Comparison of ENCODE assay signal across 8 cellular contexts in genomic region chr11:35045219-35045819, GRCh38.
DNase-seq lines count a peak whose midpoint lies in the region; ATAC-seq, FAIRE-seq and TF ChIP-seq lines count a peak whose summit lies in the region.

No MANE protein-coding gene starts in this region.

- H3K27me3 ChIP-seq in K562 (ENCODE audit: control insufficient read depth in 2 of 2, insufficient read depth in 2 of 2, low read length in 2 of 2) (no peaks in the 10 kb centered on the region), thyroid gland (no peaks in the 10 kb centered on the region), neuronal stem cell (ENCODE audit: control insufficient read depth in 3 of 3, insufficient read depth in 3 of 3, low read depth in 1 of 3, low read length in 3 of 3) (no peaks in the 10 kb centered on the region), trophoblast cell (ENCODE audit: insufficient read depth, low read length) (no peaks in the 10 kb centered on the region)

- no peak overlapping the region for H3K4ac ChIP-seq in neuronal stem cell (ENCODE audit: low read length)
- H3K4ac ChIP-seq in trophoblast cell (ENCODE audit: low read depth, low read length): no peak overlapping the region

- no peak overlapping the region for H2BK15ac ChIP-seq in neuronal stem cell (ENCODE audit: low read length)

- TF ChIP-seq POLR2A in K562 (conservative IDR thresholded peaks at IDR 0.05) (no peak), thyroid gland (IDR thresholded peaks at IDR 0.05) (no peak)

- no peaks in the 10 kb centered on the region for H4K20me1 ChIP-seq in K562 (replicated peaks; ENCODE audit: control insufficient read depth, insufficient read depth, low read length)

- H3K36me3 Mint-ChIP-seq in T-helper 1 cell treated with Interleukin-12 subunit alpha and Interleukin-12 subunit beta and Interleukin-4 antibody, amounts not matched to agents 30 μg/mL and 1 μg/mL, for 36 hours (ENCODE audit: low read depth): peaks cover 5% of the 10 kb centered on the region
- peaks cover 5% of the 10 kb centered on the region for H3K36me3 Mint-ChIP-seq in nephron progenitor cell (ENCODE audit: low read depth)

- TF ChIP-seq RAD21 in K562 (CRISPR knock-in tag; conservative IDR thresholded peaks at IDR 0.05 in 1 of 2, IDR thresholded peaks at IDR 0.05 in 1 of 2): no peak

- H3K18ac ChIP-seq in neuronal stem cell (ENCODE audit: low read length): no peak overlapping the region
- no peak overlapping the region for H3K18ac ChIP-seq in trophoblast cell (ENCODE audit: low read length)

- no TSS peak for BruUV-seq in K562 (replicated peaks; lab: Mats Ljungman, UMichigan)

- no peak overlapping the region for H4K12ac ChIP-seq in trophoblast cell (ENCODE audit: low read depth, low read length)

- 32% methylated on average over 8 of the region's 8 CpGs for WGBS in K562 (ENCODE audit: insufficient coverage, low coverage, missing lambda C conversion rate)
- WGBS in thyroid gland, 2 donors: 75 to 80% methylated on average over 8 of the region's 8 CpGs
- no CpG with 5 or more reads among the region's 8 CpGs for WGBS in neuronal stem cell (ENCODE audit: extremely low coverage in 2 of 2, insufficient read length in 2 of 2, insufficient replicate concordance in 1 of 2), 2 donors
- no CpG with 5 or more reads among the region's 8 CpGs for WGBS in trophoblast cell (ENCODE audit: extremely low coverage, insufficient coverage, insufficient read length)

- no peak overlapping the region for H3K27ac ChIP-seq in K562 (ENCODE audit: extremely low read depth, low read depth, low read length)
- H3K27ac ChIP-seq in thyroid gland: no peak overlapping the region
- H3K27ac ChIP-seq in neuronal stem cell (replicated peaks; ENCODE audit: low read length): no peak overlapping the region
- no peak overlapping the region for H3K27ac ChIP-seq in trophoblast cell (ENCODE audit: low read depth, low read length)

- H3K14ac ChIP-seq in neuronal stem cell (ENCODE audit: low read length) (no peak overlapping the region), trophoblast cell (ENCODE audit: low read length) (no peak overlapping the region)

- no peak overlapping the region for H2BK5ac ChIP-seq in neuronal stem cell (ENCODE audit: low read length)
- H2BK5ac ChIP-seq in trophoblast cell (ENCODE audit: low read depth, low read length, poor library complexity): no peak overlapping the region

- H3K79me2 ChIP-seq in K562 (ENCODE audit: control insufficient read depth, insufficient read depth, low read length) (no peaks in the 10 kb centered on the region), trophoblast cell (ENCODE audit: control insufficient read depth, insufficient read depth, low read length, poor library complexity) (no peaks in the 10 kb centered on the region)

- in situ Hi-C loops in K562 (cut with MboI): no loop called here

- H3K79me1 ChIP-seq in neuronal stem cell (ENCODE audit: low read depth, low read length) (no peaks in the 10 kb centered on the region), trophoblast cell (ENCODE audit: low read length) (no peaks in the 10 kb centered on the region)

- no peak for DNase-seq in K562 (ENCODE audit: extremely low read depth in 1 of 4, low spot score in 3 of 4)
- peak; percentile 44 for DNase-seq in stimulated activated CD8-positive, alpha-beta memory T cell treated with anti-CD3 and anti-CD28 coated beads, Interleukin-15, amount 100 ng/mL, for 1 hour (ENCODE audit: low read depth)
- DNase-seq in thyroid gland: no peak
- DNase-seq in neuronal stem cell (ENCODE audit: low spot score): no peak
- DNase-seq in trophoblast cell: no peak
- no peak for DNase-seq in nephron progenitor cell

- no peak overlapping the region for H2AK5ac ChIP-seq in neuronal stem cell (ENCODE audit: low read depth, low read length)
- no peak overlapping the region for H2AK5ac ChIP-seq in trophoblast cell (ENCODE audit: low read length)

- H2BK12ac ChIP-seq in neuronal stem cell (ENCODE audit: low read length): no peak overlapping the region
- H2BK12ac ChIP-seq in trophoblast cell (ENCODE audit: low read length): no peak overlapping the region

- H3K4me3 ChIP-seq in K562 (no peak overlapping the region), thyroid gland (replicated peaks in 1 of 3) (no peak overlapping the region), neuronal stem cell (ENCODE audit: low read length in 2 of 2) (no peak overlapping the region), trophoblast cell (ENCODE audit: low read depth, low read length) (no peak overlapping the region)

- H3K27me3 Mint-ChIP-seq in T-helper 1 cell treated with Interleukin-12 subunit alpha and Interleukin-12 subunit beta and Interleukin-4 antibody, amounts not matched to agents 30 μg/mL and 1 μg/mL, for 36 hours (ENCODE audit: low read depth): peaks cover 3% of the 10 kb centered on the region
- peaks cover 12% of the 10 kb centered on the region for H3K27me3 Mint-ChIP-seq in nephron progenitor cell (ENCODE audit: low read depth, poor library complexity)

- intact Hi-C loops in K562 (cut with micrococcal nuclease): no loop called here
- intact Hi-C loops in thyroid gland (cut with DNase I): no loop called here

- peak; percentile 33 for ATAC-seq in HG02610 (IDR thresholded peaks at IDR 0.05; ENCODE audit: unreplicated experiment)
- no peak for ATAC-seq in K562

- H2AFZ ChIP-seq in K562 (ENCODE audit: low read depth, low read length): no peak overlapping the region
- H2AFZ ChIP-seq in neuronal stem cell (ENCODE audit: low read length): no peak overlapping the region
- H2AFZ ChIP-seq in trophoblast cell (ENCODE audit: insufficient read depth, low read length, poor library complexity): no peak overlapping the region

- H3K36me3 ChIP-seq in K562 (ENCODE audit: control insufficient read depth, insufficient read depth, low read length) (no peaks in the 10 kb centered on the region), thyroid gland (no peaks in the 10 kb centered on the region), neuronal stem cell (replicated peaks in 1 of 2; ENCODE audit: control insufficient read depth in 2 of 2, insufficient read depth in 2 of 2, low read length in 2 of 2) (no peaks in the 10 kb centered on the region), trophoblast cell (ENCODE audit: control insufficient read depth in 1 of 2, insufficient read depth in 2 of 2, low read length in 2 of 2) (no peaks in the 10 kb centered on the region)

- no peak overlapping the region for H3K23ac ChIP-seq in neuronal stem cell (ENCODE audit: low read depth, low read length, poor library complexity)
- H3K23ac ChIP-seq in trophoblast cell (ENCODE audit: low read length): no peak overlapping the region

- H3K4me2 ChIP-seq in K562 (ENCODE audit: insufficient read depth, low read length) (no peak overlapping the region), neuronal stem cell (ENCODE audit: insufficient read depth, low read length, poor library complexity, severe bottlenecking) (no peak overlapping the region), trophoblast cell (ENCODE audit: low read length) (no peak overlapping the region)

- TF ChIP-seq CTCF in K562 (IDR thresholded peaks at IDR 0.05 in 2 of 3, conservative IDR thresholded peaks at IDR 0.05 in 1 of 3; ENCODE audit: insufficient read depth in 2 of 3, low read depth in 1 of 3, low read length in 3 of 3): no peak
- no peak for TF ChIP-seq CTCF in thyroid gland (IDR thresholded peaks at IDR 0.05)
- no peak for TF ChIP-seq CTCF in nephron progenitor cell (IDR thresholded peaks at IDR 0.05)

- peak overlapping the region; percentile 95 for H3K27ac Mint-ChIP-seq in T-helper 1 cell treated with Interleukin-12 subunit alpha and Interleukin-12 subunit beta and Interleukin-4 antibody, amounts not matched to agents 30 μg/mL and 1 μg/mL, for 36 hours
- no peak overlapping the region for H3K27ac Mint-ChIP-seq in nephron progenitor cell

- H3K9me3 Mint-ChIP-seq in T-helper 1 cell treated with Interleukin-12 subunit alpha and Interleukin-12 subunit beta and Interleukin-4 antibody, amounts not matched to agents 30 μg/mL and 1 μg/mL, for 36 hours: peaks cover 6% of the 10 kb centered on the region
- peaks cover 24% of the 10 kb centered on the region for H3K9me3 Mint-ChIP-seq in nephron progenitor cell

- H3K9ac ChIP-seq in K562 (ENCODE audit: insufficient read depth in 1 of 2, low read depth in 2 of 2, low read length in 2 of 2) (no peak overlapping the region), neuronal stem cell (ENCODE audit: low read depth, low read length, poor library complexity) (no peak overlapping the region), trophoblast cell (ENCODE audit: low read length) (no peak overlapping the region)

- POLR2A ChIA-PET in K562 (lab: Yijun Ruan, JAX): no interaction called here

- no peaks in the 10 kb centered on the region for H3K9me1 ChIP-seq in K562 (ENCODE audit: control insufficient read depth, insufficient read depth, low read length)

- H4K91ac ChIP-seq in neuronal stem cell (ENCODE audit: low read depth, low read length, poor library complexity) (no peak overlapping the region), trophoblast cell (ENCODE audit: low read depth, low read length) (no peak overlapping the region)

- H4K8ac ChIP-seq in neuronal stem cell (ENCODE audit: low read depth, low read length) (no peak overlapping the region), trophoblast cell (ENCODE audit: low read depth, low read length) (no peak overlapping the region)

- H3K4me1 ChIP-seq in K562 (replicated peaks in 1 of 2; ENCODE audit: control insufficient read depth in 2 of 2, insufficient read depth in 2 of 2, low read length in 2 of 2): peaks cover 0 to 11% of the 10 kb centered on the region in 2 experiments; a peak in 3 of 5 replicates
- no peaks in the 10 kb centered on the region for H3K4me1 ChIP-seq in thyroid gland
- no peaks in the 10 kb centered on the region for H3K4me1 ChIP-seq in neuronal stem cell (ENCODE audit: control insufficient read depth in 2 of 2, insufficient read depth in 1 of 2, low read depth in 1 of 2, low read length in 2 of 2)
- H3K4me1 ChIP-seq in trophoblast cell (ENCODE audit: control insufficient read depth in 1 of 2, insufficient read depth in 2 of 2, low read length in 2 of 2): peaks cover 0 to under 1% of the 10 kb centered on the region in 2 experiments

- H3K4me3 Mint-ChIP-seq in T-helper 1 cell treated with Interleukin-12 subunit alpha and Interleukin-12 subunit beta and Interleukin-4 antibody, amounts not matched to agents 30 μg/mL and 1 μg/mL, for 36 hours: peak overlapping the region; percentile 76
- no peak overlapping the region for H3K4me3 Mint-ChIP-seq in nephron progenitor cell

- H3K9me3 ChIP-seq in K562 (replicated peaks; ENCODE audit: control insufficient read depth, insufficient read depth, low read depth, low read length) (no peaks in the 10 kb centered on the region), thyroid gland (no peaks in the 10 kb centered on the region), neuronal stem cell (replicated peaks in 1 of 2; ENCODE audit: control insufficient read depth in 2 of 2, insufficient read depth in 1 of 2, low read depth in 1 of 2, low read length in 2 of 2) (peaks cover 0 to 4% of the 10 kb centered on the region in 2 donors), trophoblast cell (ENCODE audit: insufficient read depth, low read depth, low read length) (no peaks in the 10 kb centered on the region)

- TF ChIP-seq EP300 in K562 (IDR thresholded peaks at IDR 0.05; ENCODE audit: low read length): no peak

- H2BK120ac ChIP-seq in neuronal stem cell (ENCODE audit: low read depth, low read length) (no peak overlapping the region), trophoblast cell (ENCODE audit: insufficient read depth, low read length, poor library complexity) (no peak overlapping the region)

- H3K4me1 Mint-ChIP-seq in T-helper 1 cell treated with Interleukin-12 subunit alpha and Interleukin-12 subunit beta and Interleukin-4 antibody, amounts not matched to agents 30 μg/mL and 1 μg/mL, for 36 hours (ENCODE audit: low read depth): peaks cover 65% of the 10 kb centered on the region
- no peaks in the 10 kb centered on the region for H3K4me1 Mint-ChIP-seq in nephron progenitor cell

- no peak for FAIRE-seq in K562 (lab: Jason Lieb, UNC)

- CTCF ChIA-PET in K562 (lab: Yijun Ruan, JAX; ENCODE audit: low intra/inter-chr PET ratio): no interaction called here
